Comparison of ENCODE assay signal across 15 cellular contexts in the genomic region with DNA sequence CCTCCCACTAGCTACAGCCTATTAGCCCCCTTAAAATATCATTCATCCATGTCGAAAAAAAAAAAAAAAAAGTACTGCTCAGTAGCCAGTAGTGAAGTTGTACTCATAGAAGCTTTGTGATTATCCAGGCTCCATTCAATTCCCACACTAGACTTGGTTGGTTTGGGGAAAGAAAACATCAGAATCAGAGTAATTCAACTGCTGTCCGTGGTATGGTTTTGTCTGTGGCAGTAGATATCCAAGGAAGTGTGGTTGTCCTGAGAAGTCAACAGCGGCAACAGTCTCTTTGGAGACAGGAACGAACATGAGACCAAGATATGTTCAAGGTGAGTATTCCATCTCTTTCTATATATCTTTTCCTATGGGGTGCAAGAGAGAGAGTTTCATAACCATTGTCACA.
"Had no signal": no experiment of that assay in that cellular context is flagged by ENCODE, and none has a peak within 500 bp of the region (broad histone marks: within the 10 kb centered on the region; RNA-seq: fewer than 3 reads in every experiment).

No MANE protein-coding gene starts in this region.

- DNase-seq: KBM-7; MV-4-11; NCI-H1048; NCI-H1436 treated with DMSO at 0.1 percent for 48 hours; NCI-H1694; NCI-H2029; NCI-H2081 treated with DMSO at 0.1 percent for 48 hours; NCI-H446 treated with DMSO at 0.1 percent for 48 hours; NCI-H526; NK-92 treated with Interleukin-12 subunit alpha and Interleukin-12 subunit beta, amount 100 ng/mL, for 24 hours; PC-3; SHP77; T-helper 2 cell had no signal

- H3K27ac ChIP-seq: RWPE1 had no signal

- ATAC-seq: Panc1, PC-3 had no signal
